13 cellular contexts compared by ENCODE assay signal in genomic region chr1:183870351-183871077, GRCh38.
DNase-seq lines count a peak whose midpoint lies in the region; ATAC-seq and TF ChIP-seq lines count a peak whose summit lies in the region.
"Had no signal": no experiment of that assay in that cellular context is flagged by ENCODE, and none has a peak within 500 bp of the region (broad histone marks: within the 10 kb centered on the region; RNA-seq: fewer than 3 reads in every experiment).

No MANE protein-coding gene starts in this region.

- H3K4me3 ChIP-seq in SK-N-MC (no peak overlapping the region), fibroblast of pulmonary artery (replicated peaks; ENCODE audit: low read depth, low read length) (no peak overlapping the region)

- H3K9me3 Mint-ChIP-seq in activated CD4-positive, alpha-beta T cell treated with anti-CD3 and anti-CD28 coated beads for 36 hours (ENCODE audit: low read depth): no peaks in the 10 kb centered on the region
- H3K9me3 Mint-ChIP-seq: activated naive CD8-positive, alpha-beta T cell treated with anti-CD3 and anti-CD28 coated beads, Interleukin-2, amount 10 ng/mL, durations not matched to agents 7 days and 5 days; stimulated activated naive CD8-positive, alpha-beta T cell treated with anti-CD3 and anti-CD28 coated beads, Interleukin-15, Interleukin-2, amounts not matched to agents 100 ng/mL and 50 ng/mL, for 24 hours had no signal

- no peaks in the 10 kb centered on the region for H3K36me3 Mint-ChIP-seq in activated CD4-positive, alpha-beta T cell treated with anti-CD3 and anti-CD28 coated beads for 36 hours (ENCODE audit: low read depth)

- H3K27me3 Mint-ChIP-seq in activated CD4-positive, alpha-beta T cell treated with anti-CD3 and anti-CD28 coated beads for 36 hours: no peaks in the 10 kb centered on the region
- H3K27me3 Mint-ChIP-seq: activated naive CD8-positive, alpha-beta T cell treated with anti-CD3 and anti-CD28 coated beads, Interleukin-2, amount 10 ng/mL, durations not matched to agents 7 days and 5 days; stimulated activated naive CD8-positive, alpha-beta T cell treated with anti-CD3 and anti-CD28 coated beads, Interleukin-15, Interleukin-2, amounts not matched to agents 100 ng/mL and 50 ng/mL, for 24 hours had no signal

- no peak overlapping the region for H3K27ac Mint-ChIP-seq in activated CD4-positive, alpha-beta T cell treated with anti-CD3 and anti-CD28 coated beads for 36 hours
- H3K27ac Mint-ChIP-seq: activated naive CD8-positive, alpha-beta T cell treated with anti-CD3 and anti-CD28 coated beads, Interleukin-2, amount 10 ng/mL, durations not matched to agents 7 days and 5 days; B cell; stimulated activated naive CD8-positive, alpha-beta T cell treated with anti-CD3 and anti-CD28 coated beads, Interleukin-15, Interleukin-2, amounts not matched to agents 100 ng/mL and 50 ng/mL, for 24 hours had no signal

- no peak overlapping the region for H3K9ac ChIP-seq in SK-N-MC (ENCODE audit: insufficient read length)

- H3K4me3 Mint-ChIP-seq in activated CD4-positive, alpha-beta T cell treated with anti-CD3 and anti-CD28 coated beads for 36 hours: no peak overlapping the region
- H3K4me3 Mint-ChIP-seq: activated naive CD8-positive, alpha-beta T cell treated with anti-CD3 and anti-CD28 coated beads, Interleukin-2, amount 10 ng/mL, durations not matched to agents 7 days and 5 days; B cell; stimulated activated naive CD8-positive, alpha-beta T cell treated with anti-CD3 and anti-CD28 coated beads, Interleukin-15, Interleukin-2, amounts not matched to agents 100 ng/mL and 50 ng/mL, for 24 hours had no signal

- H3K36me3 ChIP-seq in SK-N-MC (ENCODE audit: insufficient read depth, low read length): peaks cover 23% of the 10 kb centered on the region

- peak overlapping the region; percentile 76 for H3K27ac ChIP-seq in SK-N-MC

- CTCF ChIA-PET in activated CD4-positive, alpha-beta T cell treated with anti-CD3 and anti-CD28 coated beads for 36 hours (lab: Charles Lee): no interaction called here

- POLR2A ChIA-PET in activated CD4-positive, alpha-beta T cell treated with anti-CD3 and anti-CD28 coated beads for 36 hours (lab: Charles Lee): interaction anchor here (0.6 kb wide), 1 partner anchor 13 kb away, joined by 3 read pairs; no protein-coding TSS in a partner anchor

- peaks cover 15% of the 10 kb centered on the region for H3K4me1 Mint-ChIP-seq in activated CD4-positive, alpha-beta T cell treated with anti-CD3 and anti-CD28 coated beads for 36 hours
- H3K4me1 Mint-ChIP-seq: B cell had no signal

- ATAC-seq in omental fat pad (ENCODE audit: low FRiP score) (peak; percentile 34), HG03095 (IDR thresholded peaks at IDR 0.05; ENCODE audit: unreplicated experiment) (no peak)
- no peak for ATAC-seq in activated CD4-positive, alpha-beta T cell treated with anti-CD3 and anti-CD28 coated beads for 36 hours
- ATAC-seq: HCT116 had no signal

- no peaks in the 10 kb centered on the region for H3K9me3 ChIP-seq in SK-N-MC (ENCODE audit: low read depth, low read length)

- TF ChIP-seq CTCF in fibroblast of pulmonary artery (IDR thresholded peaks at IDR 0.05; ENCODE audit: low read length, missing control alignments): no peak
- TF ChIP-seq CTCF in omental fat pad (IDR thresholded peaks at IDR 0.05): no peak

- DNase-seq in AG08395 (ENCODE audit: low spot score) (peak; percentile 41), SK-N-MC (ENCODE audit: low read depth, low spot score) (no peak), fibroblast of pulmonary artery (ENCODE audit: low read depth) (peak; percentile 62), omental fat pad (ENCODE audit: low spot score) (no peak), cortex of kidney (lab: John Stamatoyannopoulos, UW) (no peak)
- no peak for DNase-seq in stimulated activated CD8-positive, alpha-beta memory T cell treated with anti-CD3 and anti-CD28 coated beads, Interleukin-4, amount 100 ng/mL, for 48 hours
- no peak for DNase-seq in activated CD4-positive, alpha-beta T cell treated with anti-CD3 and anti-CD28 coated beads for 36 hours
- DNase-seq: activated CD4-positive, CD25-positive, alpha-beta regulatory T cell treated with anti-CD3 and anti-CD28 coated beads, Interleukin-2, amount 50 U/mL, for 72 hours; activated naive CD8-positive, alpha-beta T cell treated with anti-CD3 and anti-CD28 coated beads, Interleukin-2, amount 10 ng/mL, durations not matched to agents 7 days and 5 days had no signal

- intact Hi-C loops in activated CD4-positive, alpha-beta T cell treated with anti-CD3 and anti-CD28 coated beads for 36 hours (cut with DNase I, micrococcal nuclease): no loop called here

Comparison
In these comparisons a context has a peak if more than half of its experiments do, and no peak if none do; other contexts are left out.
1. DNase-seq: peak in AG08395 (single experiment) and fibroblast of pulmonary artery (single experiment); none in SK-N-MC (single experiment), omental fat pad (single experiment), cortex of kidney (single experiment), stimulated activated CD8-positive, alpha-beta memory T cell treated with anti-CD3 and anti-CD28 coated beads, Interleukin-4, amount 100 ng/mL, for 48 hours (single experiment) and activated CD4-positive, alpha-beta T cell treated with anti-CD3 and anti-CD28 coated beads for 36 hours (single experiment).